Comparison of ENCODE assay signal across 29 cellular contexts in the genomic region with DNA sequence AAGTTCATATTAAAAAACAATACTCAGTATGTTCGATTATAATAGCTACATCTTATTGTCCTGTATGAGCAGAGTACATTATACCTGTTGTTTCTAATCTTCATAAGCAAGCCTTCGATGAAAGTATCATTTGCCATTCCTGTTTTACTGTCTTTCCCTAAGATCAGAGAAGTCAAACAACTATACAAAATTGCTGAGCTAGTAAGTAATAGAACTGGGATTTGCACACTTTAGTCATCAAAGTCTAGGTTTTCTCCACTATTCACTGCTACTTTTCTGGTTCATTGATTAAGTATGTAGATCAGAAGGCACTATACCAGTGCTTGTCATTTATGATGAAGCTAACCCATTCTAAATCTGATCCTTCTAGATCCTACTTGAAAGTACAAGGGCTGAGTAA.
"Had no signal": no experiment of that assay in that cellular context is flagged by ENCODE, and none has a peak within 500 bp of the region (broad histone marks: within the 10 kb centered on the region; RNA-seq: fewer than 3 reads in every experiment).

No MANE protein-coding gene starts in this region.

- ATAC-seq: naive thymus-derived CD8-positive, alpha-beta T cell; natural killer cell treated with Interleukin-12 subunit alpha and Interleukin-12 subunit beta and Interleukin-15 and Interleukin-18, amount 100 ng/mL, for 72 hours; psoas muscle; right cardiac atrium; sciatic nerve; stimulated activated effector memory CD8-positive, alpha-beta T cell treated with anti-CD3 and anti-CD28 coated beads, Interleukin-12 subunit alpha, Interleukin-12 subunit beta, amount 100 ng/mL, for 72 hours; stimulated activated naive B cell treated with anti-CD40 and anti-IgM and Interleukin-4, amounts not matched to agents 10 μg/mL and 1 μg/mL and 100 μg/mL, for 72 hours had no signal

- H3K27me3 Mint-ChIP-seq: natural killer cell treated with Interleukin-12 subunit alpha and Interleukin-12 subunit beta and Interleukin-15 and Interleukin-18, amount 100 ng/mL, for 72 hours; progenitor cell of endocrine pancreas; stimulated activated naive B cell treated with anti-CD40 and anti-IgM and Interleukin-4, amounts not matched to agents 10 μg/mL and 1 μg/mL and 100 μg/mL, for 72 hours; stimulated activated naive CD8-positive, alpha-beta T cell treated with anti-CD3 and anti-CD28 coated beads, Interleukin-15, Interleukin-2, amounts not matched to agents 100 ng/mL and 50 ng/mL, for 24 hours had no signal

- H3K36me3 Mint-ChIP-seq: naive thymus-derived CD8-positive, alpha-beta T cell; natural killer cell treated with Interleukin-12 subunit alpha and Interleukin-12 subunit beta and Interleukin-15 and Interleukin-18, amount 100 ng/mL, for 72 hours; neural progenitor cell; stimulated activated effector memory CD8-positive, alpha-beta T cell treated with anti-CD3 and anti-CD28 coated beads, Interleukin-12 subunit alpha, Interleukin-12 subunit beta, amount 100 ng/mL, for 72 hours; stimulated activated naive B cell treated with anti-CD40 and anti-IgM and Interleukin-4, amounts not matched to agents 10 μg/mL and 1 μg/mL and 100 μg/mL, for 72 hours had no signal

- H3K9me3 Mint-ChIP-seq: naive thymus-derived CD8-positive, alpha-beta T cell; natural killer cell treated with Interleukin-12 subunit alpha and Interleukin-12 subunit beta and Interleukin-15 and Interleukin-18, amount 100 ng/mL, for 72 hours; neural progenitor cell; stimulated activated effector memory CD8-positive, alpha-beta T cell treated with anti-CD3 and anti-CD28 coated beads, Interleukin-12 subunit alpha, Interleukin-12 subunit beta, amount 100 ng/mL, for 72 hours; stimulated activated naive B cell treated with anti-CD40 and anti-IgM and Interleukin-4, amounts not matched to agents 10 μg/mL and 1 μg/mL and 100 μg/mL, for 72 hours; stimulated activated naive CD8-positive, alpha-beta T cell treated with anti-CD3 and anti-CD28 coated beads, Interleukin-15, Interleukin-2, amounts not matched to agents 100 ng/mL and 50 ng/mL, for 24 hours had no signal

- DNase-seq: naive thymus-derived CD8-positive, alpha-beta T cell; occipital lobe; ovary; posterior cingulate gyrus; psoas muscle; right cardiac atrium; spleen; stimulated activated CD4-positive, alpha-beta T cell treated with anti-CD3 and anti-CD28 coated beads, Interleukin-12 subunit alpha, Interleukin-12 subunit beta, amount 100 ng/mL, for 4 hours; stimulated activated CD4-positive, alpha-beta T cell treated with anti-CD3 and anti-CD28 coated beads, Interleukin-1b, Interleukin-23, amount 100 ng/mL, for 48 hours; stimulated activated CD4-positive, alpha-beta T cell treated with anti-CD3 and anti-CD28 coated beads, Interleukin-4, amount 100 ng/mL, for 24 hours; stimulated activated naive B cell treated with anti-CD40 and anti-IgM and Interleukin-4, amounts not matched to agents 10 μg/mL and 1 μg/mL and 100 μg/mL, for 72 hours; stimulated activated naive CD4-positive, alpha-beta T cell treated with Interleukin-2 at 50 U/mL for 16 hours; stomach; thyroid gland; trophoblast cell; upper lobe of left lung had no signal

- H3K79me2 ChIP-seq: parathyroid adenoma had no signal

- H3K4me1 Mint-ChIP-seq: stimulated activated effector memory CD8-positive, alpha-beta T cell treated with anti-CD3 and anti-CD28 coated beads, Interleukin-12 subunit alpha, Interleukin-12 subunit beta, amount 100 ng/mL, for 72 hours had no signal

- H3K9me3 ChIP-seq: ovary, psoas muscle, spleen, stomach, thoracic aorta, thyroid gland, tibial nerve, upper lobe of left lung, vagina had no signal

- FAIRE-seq: urothelium cell line had no signal

- H2AFZ ChIP-seq: neural progenitor cell, parathyroid adenoma had no signal

- H3K27ac ChIP-seq: neural progenitor cell, ovary, parathyroid adenoma, psoas muscle, skin epidermis, spleen, stomach, thoracic aorta, thyroid gland, tibial nerve, upper lobe of left lung, vagina had no signal

- H3K27me3 ChIP-seq: neural progenitor cell, ovary, spleen, stomach, thyroid gland, tibial nerve, upper lobe of left lung, vagina had no signal

- H3K4me1 ChIP-seq: neural progenitor cell, parathyroid adenoma, psoas muscle, stomach, thyroid gland, tibial nerve, vagina had no signal

- H3K27ac Mint-ChIP-seq: naive thymus-derived CD8-positive, alpha-beta T cell; neural progenitor cell; progenitor cell of endocrine pancreas; stimulated activated effector memory CD8-positive, alpha-beta T cell treated with anti-CD3 and anti-CD28 coated beads, Interleukin-12 subunit alpha, Interleukin-12 subunit beta, amount 100 ng/mL, for 72 hours; stimulated activated naive B cell treated with anti-CD40 and anti-IgM and Interleukin-4, amounts not matched to agents 10 μg/mL and 1 μg/mL and 100 μg/mL, for 72 hours; stimulated activated naive CD8-positive, alpha-beta T cell treated with anti-CD3 and anti-CD28 coated beads, Interleukin-15, Interleukin-2, amounts not matched to agents 100 ng/mL and 50 ng/mL, for 24 hours had no signal

- H3K36me3 ChIP-seq: neural progenitor cell, ovary, spleen, stomach, thoracic aorta, thyroid gland, tibial nerve, upper lobe of left lung, vagina had no signal

- H3K4me2 ChIP-seq: neural progenitor cell, smooth muscle cell had no signal

- H3K9ac ChIP-seq: neural progenitor cell, parathyroid adenoma had no signal

- H3K4me3 ChIP-seq: neural progenitor cell, ovary, psoas muscle, skin epidermis, smooth muscle cell, spleen, stomach, thoracic aorta, thyroid gland, tibial nerve, upper lobe of left lung, vagina had no signal

- H3K4me3 Mint-ChIP-seq: naive thymus-derived CD8-positive, alpha-beta T cell; natural killer cell treated with Interleukin-12 subunit alpha and Interleukin-12 subunit beta and Interleukin-15 and Interleukin-18, amount 100 ng/mL, for 72 hours; neural progenitor cell; stimulated activated effector memory CD8-positive, alpha-beta T cell treated with anti-CD3 and anti-CD28 coated beads, Interleukin-12 subunit alpha, Interleukin-12 subunit beta, amount 100 ng/mL, for 72 hours; stimulated activated naive B cell treated with anti-CD40 and anti-IgM and Interleukin-4, amounts not matched to agents 10 μg/mL and 1 μg/mL and 100 μg/mL, for 72 hours; stimulated activated naive CD8-positive, alpha-beta T cell treated with anti-CD3 and anti-CD28 coated beads, Interleukin-15, Interleukin-2, amounts not matched to agents 100 ng/mL and 50 ng/mL, for 24 hours had no signal
